2 cellular contexts compared by ENCODE assay signal in the genomic region with DNA sequence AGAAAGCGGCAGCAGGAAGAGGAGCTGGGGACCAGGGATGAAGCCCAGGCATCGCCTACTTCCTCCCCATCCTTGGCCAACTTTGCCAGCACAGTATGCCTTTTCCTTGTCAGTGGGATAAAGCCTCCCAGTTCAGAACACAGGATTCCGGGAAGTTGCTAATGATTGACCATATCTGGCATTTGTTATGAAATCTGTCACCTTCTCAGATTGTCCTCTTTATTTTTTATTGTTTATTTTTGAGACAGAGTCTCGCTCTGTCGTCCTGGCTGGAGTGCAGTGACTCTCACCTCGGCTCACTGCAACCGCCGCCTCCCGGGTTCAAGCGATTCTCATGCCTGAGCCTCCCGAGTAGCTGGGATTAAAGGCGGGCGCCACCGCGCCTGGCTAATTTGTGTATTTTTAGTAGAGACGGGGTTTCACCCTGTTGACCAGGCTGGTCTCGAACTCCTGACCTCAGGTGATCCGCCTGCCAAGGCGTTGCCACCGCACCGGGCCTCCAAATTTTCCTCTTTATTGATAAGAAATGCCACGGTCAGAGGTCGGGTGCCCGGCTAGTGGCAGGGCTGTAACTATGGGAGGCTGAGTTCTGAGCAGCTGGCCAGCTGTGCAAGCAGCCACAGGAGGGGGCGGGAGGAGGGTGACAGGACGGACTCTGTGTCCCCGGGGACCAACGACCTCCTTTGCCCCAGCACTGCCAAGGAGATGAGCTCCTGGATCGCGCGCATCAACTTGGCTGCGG.
TF ChIP-seq lines count a peak whose summit lies in the region.

No MANE protein-coding gene starts in this region.

TF ChIP-seq in SK-N-SH, 30 proteins besides CTCF, POLR2A, EP300 and RAD21 (continued from another document):
- TF ChIP-seq REST (IDR thresholded peaks at IDR 0.05; ENCODE audit: low read depth, low read length) (no peak), POLR2AphosphoS5 (IDR thresholded peaks at IDR 0.05; ENCODE audit: low read depth, low read length) (no peak), RXRA (IDR thresholded peaks at IDR 0.05; ENCODE audit: borderline replicate concordance, low read depth) (no peak), NFIC (IDR thresholded peaks at IDR 0.05; ENCODE audit: borderline replicate concordance) (no peak), ELF1 (IDR thresholded peaks at IDR 0.05) (no peak), MXI1 (IDR thresholded peaks at IDR 0.05; ENCODE audit: low read depth, low read length) (no peak)
- TF ChIP-seq, protein P1, sequence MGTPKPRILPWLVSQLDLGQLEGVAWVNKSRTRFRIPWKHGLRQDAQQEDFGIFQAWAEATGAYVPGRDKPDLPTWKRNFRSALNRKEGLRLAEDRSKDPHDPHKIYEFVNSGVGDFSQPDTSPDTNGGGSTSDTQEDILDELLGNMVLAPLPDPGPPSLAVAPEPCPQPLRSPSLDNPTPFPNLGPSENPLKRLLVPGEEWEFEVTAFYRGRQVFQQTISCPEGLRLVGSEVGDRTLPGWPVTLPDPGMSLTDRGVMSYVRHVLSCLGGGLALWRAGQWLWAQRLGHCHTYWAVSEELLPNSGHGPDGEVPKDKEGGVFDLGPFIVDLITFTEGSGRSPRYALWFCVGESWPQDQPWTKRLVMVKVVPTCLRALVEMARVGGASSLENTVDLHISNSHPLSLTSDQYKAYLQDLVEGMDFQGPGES (IDR thresholded peaks at IDR 0.05; ENCODE audit: low read depth, low read length) = no peak
- TF ChIP-seq, protein P2, sequence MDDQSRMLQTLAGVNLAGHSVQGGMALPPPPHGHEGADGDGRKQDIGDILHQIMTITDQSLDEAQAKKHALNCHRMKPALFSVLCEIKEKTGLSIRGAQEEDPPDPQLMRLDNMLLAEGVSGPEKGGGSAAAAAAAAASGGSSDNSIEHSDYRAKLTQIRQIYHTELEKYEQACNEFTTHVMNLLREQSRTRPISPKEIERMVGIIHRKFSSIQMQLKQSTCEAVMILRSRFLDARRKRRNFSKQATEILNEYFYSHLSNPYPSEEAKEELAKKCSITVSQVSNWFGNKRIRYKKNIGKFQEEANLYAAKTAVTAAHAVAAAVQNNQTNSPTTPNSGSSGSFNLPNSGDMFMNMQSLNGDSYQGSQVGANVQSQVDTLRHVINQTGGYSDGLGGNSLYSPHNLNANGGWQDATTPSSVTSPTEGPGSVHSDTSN (IDR thresholded peaks at IDR 0.05) = no peak
TF ChIP-seq in SK-N-SH: peak in this region for 0.

TF ChIP-seq in SK-N-SH treated with all-trans-retinoic acid at 6 μM for 48 hours, 23 proteins besides CTCF, POLR2A, EP300 and RAD21 (continued from another document):
- TF ChIP-seq, protein P3, sequence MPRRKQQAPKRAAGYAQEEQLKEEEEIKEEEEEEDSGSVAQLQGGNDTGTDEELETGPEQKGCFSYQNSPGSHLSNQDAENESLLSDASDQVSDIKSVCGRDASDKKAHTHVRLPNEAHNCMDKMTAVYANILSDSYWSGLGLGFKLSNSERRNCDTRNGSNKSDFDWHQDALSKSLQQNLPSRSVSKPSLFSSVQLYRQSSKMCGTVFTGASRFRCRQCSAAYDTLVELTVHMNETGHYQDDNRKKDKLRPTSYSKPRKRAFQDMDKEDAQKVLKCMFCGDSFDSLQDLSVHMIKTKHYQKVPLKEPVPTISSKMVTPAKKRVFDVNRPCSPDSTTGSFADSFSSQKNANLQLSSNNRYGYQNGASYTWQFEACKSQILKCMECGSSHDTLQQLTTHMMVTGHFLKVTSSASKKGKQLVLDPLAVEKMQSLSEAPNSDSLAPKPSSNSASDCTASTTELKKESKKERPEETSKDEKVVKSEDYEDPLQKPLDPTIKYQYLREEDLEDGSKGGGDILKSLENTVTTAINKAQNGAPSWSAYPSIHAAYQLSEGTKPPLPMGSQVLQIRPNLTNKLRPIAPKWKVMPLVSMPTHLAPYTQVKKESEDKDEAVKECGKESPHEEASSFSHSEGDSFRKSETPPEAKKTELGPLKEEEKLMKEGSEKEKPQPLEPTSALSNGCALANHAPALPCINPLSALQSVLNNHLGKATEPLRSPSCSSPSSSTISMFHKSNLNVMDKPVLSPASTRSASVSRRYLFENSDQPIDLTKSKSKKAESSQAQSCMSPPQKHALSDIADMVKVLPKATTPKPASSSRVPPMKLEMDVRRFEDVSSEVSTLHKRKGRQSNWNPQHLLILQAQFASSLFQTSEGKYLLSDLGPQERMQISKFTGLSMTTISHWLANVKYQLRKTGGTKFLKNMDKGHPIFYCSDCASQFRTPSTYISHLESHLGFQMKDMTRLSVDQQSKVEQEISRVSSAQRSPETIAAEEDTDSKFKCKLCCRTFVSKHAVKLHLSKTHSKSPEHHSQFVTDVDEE (CRISPR knock-in tag; IDR thresholded peaks at IDR 0.05) = no peak
- TF ChIP-seq ZC3H10 (CRISPR knock-in tag; IDR thresholded peaks at IDR 0.05) (no peak), ZNF70 (CRISPR knock-in tag; IDR thresholded peaks at IDR 0.05) (no peak), ARNTL (CRISPR knock-in tag; IDR thresholded peaks at IDR 0.05; ENCODE audit: borderline replicate concordance, low read depth) (no peak), ZNF8 (CRISPR knock-in tag; IDR thresholded peaks at IDR 0.05) (no peak), CREB5 (CRISPR knock-in tag; IDR thresholded peaks at IDR 0.05; ENCODE audit: low read depth) (no peak), RARB (CRISPR knock-in tag; IDR thresholded peaks at IDR 0.05) (no peak), GLIS3 (CRISPR knock-in tag; IDR thresholded peaks at IDR 0.05) (no peak), PPARA (CRISPR knock-in tag; IDR thresholded peaks at IDR 0.05; ENCODE audit: borderline replicate concordance) (no peak), TOX (CRISPR knock-in tag; IDR thresholded peaks at IDR 0.05; ENCODE audit: borderline replicate concordance) (no peak), BACH2 (CRISPR knock-in tag; IDR thresholded peaks at IDR 0.05; ENCODE audit: borderline replicate concordance) (no peak), TCF4 (CRISPR knock-in tag; IDR thresholded peaks at IDR 0.05; ENCODE audit: borderline replicate concordance) (no peak), ESRRG (CRISPR knock-in tag; IDR thresholded peaks at IDR 0.05) (no peak), ISL1 (CRISPR knock-in tag; IDR thresholded peaks at IDR 0.05) (no peak)
- TF ChIP-seq, protein P4, sequence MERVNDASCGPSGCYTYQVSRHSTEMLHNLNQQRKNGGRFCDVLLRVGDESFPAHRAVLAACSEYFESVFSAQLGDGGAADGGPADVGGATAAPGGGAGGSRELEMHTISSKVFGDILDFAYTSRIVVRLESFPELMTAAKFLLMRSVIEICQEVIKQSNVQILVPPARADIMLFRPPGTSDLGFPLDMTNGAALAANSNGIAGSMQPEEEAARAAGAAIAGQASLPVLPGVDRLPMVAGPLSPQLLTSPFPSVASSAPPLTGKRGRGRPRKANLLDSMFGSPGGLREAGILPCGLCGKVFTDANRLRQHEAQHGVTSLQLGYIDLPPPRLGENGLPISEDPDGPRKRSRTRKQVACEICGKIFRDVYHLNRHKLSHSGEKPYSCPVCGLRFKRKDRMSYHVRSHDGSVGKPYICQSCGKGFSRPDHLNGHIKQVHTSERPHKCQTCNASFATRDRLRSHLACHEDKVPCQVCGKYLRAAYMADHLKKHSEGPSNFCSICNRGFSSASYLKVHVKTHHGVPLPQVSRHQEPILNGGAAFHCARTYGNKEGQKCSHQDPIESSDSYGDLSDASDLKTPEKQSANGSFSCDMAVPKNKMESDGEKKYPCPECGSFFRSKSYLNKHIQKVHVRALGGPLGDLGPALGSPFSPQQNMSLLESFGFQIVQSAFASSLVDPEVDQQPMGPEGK (CRISPR knock-in tag; IDR thresholded peaks at IDR 0.05; ENCODE audit: borderline replicate concordance) = no peak
- TF ChIP-seq, protein P5, sequence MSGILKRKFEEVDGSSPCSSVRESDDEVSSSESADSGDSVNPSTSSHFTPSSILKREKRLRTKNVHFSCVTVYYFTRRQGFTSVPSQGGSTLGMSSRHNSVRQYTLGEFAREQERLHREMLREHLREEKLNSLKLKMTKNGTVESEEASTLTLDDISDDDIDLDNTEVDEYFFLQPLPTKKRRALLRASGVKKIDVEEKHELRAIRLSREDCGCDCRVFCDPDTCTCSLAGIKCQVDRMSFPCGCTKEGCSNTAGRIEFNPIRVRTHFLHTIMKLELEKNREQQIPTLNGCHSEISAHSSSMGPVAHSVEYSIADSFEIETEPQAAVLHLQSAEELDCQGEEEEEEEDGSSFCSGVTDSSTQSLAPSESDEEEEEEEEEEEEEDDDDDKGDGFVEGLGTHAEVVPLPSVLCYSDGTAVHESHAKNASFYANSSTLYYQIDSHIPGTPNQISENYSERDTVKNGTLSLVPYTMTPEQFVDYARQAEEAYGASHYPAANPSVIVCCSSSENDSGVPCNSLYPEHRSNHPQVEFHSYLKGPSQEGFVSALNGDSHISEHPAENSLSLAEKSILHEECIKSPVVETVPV (CRISPR knock-in tag; IDR thresholded peaks at IDR 0.05) = no peak
